In the genomic region with DNA sequence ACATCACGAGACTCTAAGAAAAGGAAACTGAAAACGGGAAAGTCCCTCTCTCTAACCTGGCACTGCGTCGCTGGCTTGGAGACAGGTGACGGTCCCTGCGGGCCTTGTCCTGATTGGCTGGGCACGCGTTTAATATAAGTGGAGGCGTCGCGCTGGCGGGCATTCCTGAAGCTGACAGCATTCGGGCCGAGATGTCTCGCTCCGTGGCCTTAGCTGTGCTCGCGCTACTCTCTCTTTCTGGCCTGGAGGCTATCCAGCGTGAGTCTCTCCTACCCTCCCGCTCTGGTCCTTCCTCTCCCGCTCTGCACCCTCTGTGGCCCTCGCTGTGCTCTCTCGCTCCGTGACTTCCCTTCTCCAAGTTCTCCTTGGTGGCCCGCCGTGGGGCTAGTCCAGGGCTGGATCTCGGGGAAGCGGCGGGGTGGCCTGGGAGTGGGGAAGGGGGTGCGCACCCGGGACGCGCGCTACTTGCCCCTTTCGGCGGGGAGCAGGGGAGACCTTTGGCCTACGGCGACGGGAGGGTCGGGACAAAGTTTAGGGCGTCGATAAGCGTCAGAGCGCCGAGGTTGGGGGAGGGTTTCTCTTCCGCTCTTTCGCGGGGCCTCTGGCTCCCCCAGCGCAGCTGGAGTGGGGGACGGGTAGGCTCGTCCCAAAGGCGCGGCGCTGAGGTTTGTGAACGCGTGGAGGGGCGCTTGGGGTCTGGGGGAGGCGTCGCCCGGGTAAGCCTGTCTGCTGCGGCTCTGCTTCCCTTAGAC, we compare ENCODE assay signal across 1 cellular context.
TF ChIP-seq lines count a peak whose summit lies in the region.

Gene B2M (plus strand): TSS at position 162 of the 752 bp plus-strand sequence. CDS start 30 bp downstream, at position 192.

TF ChIP-seq in K562, 482 proteins besides CTCF, POLR2A, EP300 and RAD21 (continued from another document):
- TF ChIP-seq BACH1 (tag; IDR thresholded peaks at IDR 0.05) = no peak
- TF ChIP-seq POLR2G (IDR thresholded peaks at IDR 0.05; ENCODE audit: low read depth, low read length) = peak; percentile 99
- peak in 1 of 2 experiments; percentile 73; a peak in 1 of 4 replicates for TF ChIP-seq CSDE1 (IDR thresholded peaks at IDR 0.05)
- no peak; the same call in 1 of the 2 replicates for TF ChIP-seq ETS1 (conservative IDR thresholded peaks at IDR 0.05; ENCODE audit: control insufficient read depth, low read depth, low read length)
- no peak for TF ChIP-seq NFIX (CRISPR knock-in tag; IDR thresholded peaks at IDR 0.05; ENCODE audit: low read depth)
